Comparison of ENCODE assay signal across 1 cellular context in genomic region chr7:105213619-105214018, GRCh38.
TF ChIP-seq lines count a peak whose summit lies in the region.

No MANE protein-coding gene starts in this region.

TF ChIP-seq in K562, 482 proteins besides CTCF, POLR2A, EP300 and RAD21 (continued from another document):
- TF ChIP-seq MYBL2 (IDR thresholded peaks at IDR 0.05; ENCODE audit: low read depth) (no peak), MYBL2 (CRISPR knock-in tag; IDR thresholded peaks at IDR 0.05; ENCODE audit: borderline replicate concordance) (no peak), CEBPB (tag; IDR thresholded peaks at IDR 0.05) (0 out of 2 replicates have a peak, but pooled peaks have one; percentile 35)
